Comparison of ENCODE assay signal across 8 cellular contexts in genomic region chr14:37595809-37596595, GRCh38. TPM values are rescaled to one million over a fixed set of nuclear protein-coding genes. Genes with fewer than 3 reads are reported as not detected.
A peak's percentile ranks its signal among the peaks of the same experiment; 100 is the strongest.
DNase-seq lines count a peak whose midpoint lies in the region; ATAC-seq, FAIRE-seq and TF ChIP-seq lines count a peak whose summit lies in the region.

No MANE protein-coding gene starts in this region.

- H3K4me3 ChIP-seq in MM.1S (ENCODE audit: low read length), result peak overlapping the region; percentile 57
- H3K4me3 ChIP-seq in HepG2 (replicated peaks in 1 of 3; ENCODE audit: insufficient read depth in 1 of 3, low read depth in 2 of 3, low read length in 3 of 3), result peak overlapping the region; percentile 87 to 96 (median 95)

- TF ChIP-seq CTCF in GM20000 (IDR thresholded peaks at IDR 0.05; ENCODE audit: extremely low read depth, missing control alignments) (no peak), MM.1S (IDR thresholded peaks at IDR 0.05; ENCODE audit: low read length) (no peak), HepG2 (CRISPR knock-in tag; IDR thresholded peaks at IDR 0.05) (peak; percentile 36; the same call in 1 of the 2 replicates)

- peaks cover 4% of the 10 kb centered on the region for H3K36me3 Mint-ChIP-seq in activated naive CD8-positive, alpha-beta T cell treated with anti-CD3 and anti-CD28 coated beads, Interleukin-2, amount 10 ng/mL, durations not matched to agents 7 days and 5 days

- peak in 1 of 2 experiments; percentile 68; a peak in 2 of 4 replicates for TF ChIP-seq POLR2A in HepG2 (IDR thresholded peaks at IDR 0.05; ENCODE audit: insufficient read depth in 1 of 2, low read depth in 2 of 2, low read length in 2 of 2)

- H3F3A ChIP-seq in MM.1S (ENCODE audit: insufficient read depth, low read length), result peaks cover 7% of the 10 kb centered on the region

- H3K27ac ChIP-seq in MM.1S (ENCODE audit: low read length), result peak overlapping the region; percentile 82; the same call in 1 of the 2 replicates
- H3K27ac ChIP-seq in HepG2 (ENCODE audit: extremely low read length, insufficient read depth, low read length), result peak overlapping the region; percentile 96

- peak overlapping the region; percentile 72 for H3K9ac ChIP-seq in MM.1S (ENCODE audit: low read length)
- H3K9ac ChIP-seq in HepG2 (ENCODE audit: insufficient read depth, low read depth, low read length), result peak overlapping the region; percentile 94

- POLR2A ChIA-PET in activated naive CD8-positive, alpha-beta T cell treated with anti-CD3 and anti-CD28 coated beads, Interleukin-2, amount 10 ng/mL, durations not matched to agents 7 days and 5 days (lab: Charles Lee), result no interaction called here
- POLR2A ChIA-PET in HepG2 (lab: Yijun Ruan, JAX), result interaction anchor here (0.5 to 3.3 kb wide), 35 partner anchors 9 to 1506 kb away, joined by 3 to 48 read pairs (median 8); no protein-coding TSS in a partner anchor

- H3K9me2 ChIP-seq in MM.1S (replicated peaks; ENCODE audit: insufficient read depth, low read length), result no peaks in the 10 kb centered on the region

- no peaks in the 10 kb centered on the region for H3K36me3 ChIP-seq in MM.1S (replicated peaks; ENCODE audit: insufficient read depth, low read length)
- peaks cover 13 to 14% of the 10 kb centered on the region in 2 experiments; a peak in 4 of 5 replicates for H3K36me3 ChIP-seq in HepG2 (replicated peaks in 1 of 2; ENCODE audit: control insufficient read depth in 1 of 2, insufficient read depth in 2 of 2, low read length in 2 of 2)

- TF ChIP-seq EP300 in HepG2 (IDR thresholded peaks at IDR 0.05; ENCODE audit: low read depth in 2 of 2, low read length in 2 of 2) (peak in 1 of 2 experiments; percentile 6; a peak in 1 of 4 replicates), HepG2 (CRISPR knock-in tag; IDR thresholded peaks at IDR 0.05; ENCODE audit: borderline replicate concordance) (no peak; the same call in 1 of the 2 replicates)

- in situ Hi-C loops in HepG2 (cut with HindIII; ENCODE audit: extremely low pct_ligation_motif_present, low pct_unique_long_range_greater_than_20kb), result no loop called here

- peak; percentile 48 for TF ChIP-seq RAD21 in HepG2 (CRISPR knock-in tag; IDR thresholded peaks at IDR 0.05)

- peaks cover 74% of the 10 kb centered on the region for H3K27me3 Mint-ChIP-seq in activated naive CD8-positive, alpha-beta T cell treated with anti-CD3 and anti-CD28 coated beads, Interleukin-2, amount 10 ng/mL, durations not matched to agents 7 days and 5 days

- H4K20me1 ChIP-seq in MM.1S (ENCODE audit: insufficient read depth, low read length), result no peaks in the 10 kb centered on the region
- H4K20me1 ChIP-seq in HepG2 (ENCODE audit: insufficient read depth, low read length), result no peaks in the 10 kb centered on the region

- intact Hi-C loops in HepG2 (cut with micrococcal nuclease; ENCODE audit: unreplicated experiment), result loop anchor here (1.0 to 2.0 kb wide), 6 partner anchors 49 to 269 kb away; no protein-coding TSS in a partner anchor

- FAIRE-seq in HepG2 (lab: Jason Lieb, UNC), result peak; percentile 82

- H3K4me1 ChIP-seq in MM.1S (ENCODE audit: low read length), result no peaks in the 10 kb centered on the region
- peaks cover 38% of the 10 kb centered on the region for H3K4me1 ChIP-seq in HepG2 (ENCODE audit: insufficient read depth, low read length)

- DNase-seq in 8988T (peak; percentile 90), GM20000 (ENCODE audit: low spot score) (peak; percentile 61), MM.1S (peak; percentile 79), RPMI8226 (peak; percentile 71), HepG2 (ENCODE audit: low spot score) (peak; percentile 99), GM03348 (ENCODE audit: low spot score) (no peak)
- DNase-seq in activated naive CD8-positive, alpha-beta T cell treated with anti-CD3 and anti-CD28 coated beads, Interleukin-2, amount 10 ng/mL, durations not matched to agents 7 days and 5 days, result peak; percentile 37
- peak; percentile 5 for DNase-seq in stimulated activated CD8-positive, alpha-beta memory T cell treated with anti-CD3 and anti-CD28 coated beads, Interleukin-15, amount 100 ng/mL, for 1 hour (ENCODE audit: low read depth)

- peak overlapping the region; percentile 30 for H3K27ac Mint-ChIP-seq in activated naive CD8-positive, alpha-beta T cell treated with anti-CD3 and anti-CD28 coated beads, Interleukin-2, amount 10 ng/mL, durations not matched to agents 7 days and 5 days

- 1% methylated on average over 44 of the region's 44 CpGs for WGBS in HepG2 (ENCODE audit: low lambda C conversion rate)

- peaks cover 2% of the 10 kb centered on the region for H3K9me3 Mint-ChIP-seq in activated naive CD8-positive, alpha-beta T cell treated with anti-CD3 and anti-CD28 coated beads, Interleukin-2, amount 10 ng/mL, durations not matched to agents 7 days and 5 days

- CTCF ChIA-PET in HepG2 (lab: Yijun Ruan, JAX; ENCODE audit: low intra/inter-chr PET ratio, low total read pairs), result interaction anchor here (1.5 to 3.3 kb wide), 2 partner anchors 279 to 350 kb away, joined by 3 to 51 read pairs; no protein-coding TSS in a partner anchor

- peak; percentile 62 for ATAC-seq in activated naive CD8-positive, alpha-beta T cell treated with anti-CD3 and anti-CD28 coated beads, Interleukin-2, amount 10 ng/mL, durations not matched to agents 7 days and 5 days (ENCODE audit: low read depth)
- peak; percentile 80 for ATAC-seq in HepG2

- peaks cover 6% of the 10 kb centered on the region for H3K4me1 Mint-ChIP-seq in activated naive CD8-positive, alpha-beta T cell treated with anti-CD3 and anti-CD28 coated beads, Interleukin-2, amount 10 ng/mL, durations not matched to agents 7 days and 5 days

- peak overlapping the region; percentile 62 for H3K4me2 ChIP-seq in MM.1S (ENCODE audit: low read depth, low read length)
- H3K4me2 ChIP-seq in HepG2 (ENCODE audit: low read depth, low read length), result peak overlapping the region; percentile 92

- no peaks in the 10 kb centered on the region for H3K27me3 ChIP-seq in MM.1S (replicated peaks; ENCODE audit: insufficient read depth, low read length)
- no peaks in the 10 kb centered on the region; a peak in 1 of 5 replicates for H3K27me3 ChIP-seq in HepG2 (ENCODE audit: control insufficient read depth in 1 of 2, insufficient read depth in 2 of 2, low read length in 2 of 2)

- H3K9me3 ChIP-seq in MM.1S (replicated peaks; ENCODE audit: insufficient read depth, low read length) (no peaks in the 10 kb centered on the region), HepG2 (ENCODE audit: low read length) (no peaks in the 10 kb centered on the region)

- H3K4me3 Mint-ChIP-seq in activated naive CD8-positive, alpha-beta T cell treated with anti-CD3 and anti-CD28 coated beads, Interleukin-2, amount 10 ng/mL, durations not matched to agents 7 days and 5 days, result peak overlapping the region; percentile 56

- H3K79me2 ChIP-seq in MM.1S (ENCODE audit: low read length) (peaks cover 13% of the 10 kb centered on the region), HepG2 (ENCODE audit: insufficient read depth, low read length) (peaks cover 65% of the 10 kb centered on the region)

- H2AFZ ChIP-seq in MM.1S (ENCODE audit: low read length) (peak overlapping the region; percentile 67), HepG2 (ENCODE audit: low read length) (peak overlapping the region; percentile 66)

- TSS peak; percentile 74 for BruUV-seq in HepG2 (replicated peaks; lab: Mats Ljungman, UMichigan)

RNA-seq across cellular contexts. Expression of gene TTC6, which starts 0.6 kb away (rescaled TPM):
- total RNA-seq in activated naive CD8-positive, alpha-beta T cell treated with anti-CD3 and anti-CD28 coated beads, Interleukin-2, amount 10 ng/mL, durations not matched to agents 7 days and 5 days, result not detected
- 13.2 and 27.4 TPM in 2 replicates for total RNA-seq in HepG2 (2016; rRNA removed; fragmentation: Illumina TruSeq; extraction: Trizol)
- total RNA-seq in HepG2 (2016; cell fraction: cytosol; rRNA removed; fragmentation: Illumina TruSeq; extraction: Trizol; ENCODE audit: low read depth), result 21.5 and 24.0 TPM in 2 replicates
- 11.2 and 26.5 TPM in 2 replicates for total RNA-seq in HepG2 (2016; cell fraction: insoluble cytoplasmic fraction; rRNA removed; fragmentation: Illumina TruSeq; extraction: Trizol)
- total RNA-seq in HepG2 (2016; cell fraction: membrane; rRNA removed; fragmentation: Illumina TruSeq; extraction: Trizol), result 16.2 and 16.4 TPM in 2 replicates
- total RNA-seq in HepG2 (2016; cell fraction: nucleus; rRNA removed; fragmentation: Illumina TruSeq; extraction: Trizol), result 87.8 and 88.1 TPM in 2 replicates
- 8.6 and 9.3 TPM in 2 replicates for polyA plus RNA-seq in HepG2 (2011; rRNA removed)
- polyA plus RNA-seq in HepG2 (2011; cell fraction: cytosol; rRNA removed), result 2.6 and 3.9 TPM in 2 replicates
- polyA plus RNA-seq in HepG2 (2011; cell fraction: nucleus; rRNA removed), result 28.3 and 28.6 TPM in 2 replicates
- polyA plus RNA-seq in HepG2 (2012), result 7.9 and 8.5 TPM in 2 replicates
- 3.5 and 4.5 TPM in 2 replicates for polyA plus RNA-seq in HepG2 (2016; cell fraction: cytosol; fragmentation: Illumina TruSeq; extraction: Trizol; ENCODE audit: low read depth)
- polyA plus RNA-seq in HepG2 (2016; cell fraction: insoluble cytoplasmic fraction; fragmentation: Illumina TruSeq; extraction: Trizol; ENCODE audit: low read depth), result 5.4 and 8.4 TPM in 2 replicates
- 4.9 and 5.2 TPM in 2 replicates for polyA plus RNA-seq in HepG2 (2016; cell fraction: membrane; fragmentation: Illumina TruSeq; extraction: Trizol; ENCODE audit: low read depth)
- 52.2 and 52.8 TPM in 2 replicates for polyA plus RNA-seq in HepG2 (2016; cell fraction: nucleus; fragmentation: Illumina TruSeq; extraction: Trizol; ENCODE audit: insufficient read depth, low read depth)
- polyA minus RNA-seq in HepG2 (2011; rRNA and poly(A)+ RNA removed; ENCODE audit: low replicate concordance), result 0.61 and 8.5 TPM in 2 replicates
- 4.9 and 5.1 TPM in 2 replicates for polyA minus RNA-seq in HepG2 (2011; cell fraction: cytosol; rRNA and poly(A)+ RNA removed)
- 136 TPM in 2 replicates for polyA minus RNA-seq in HepG2 (2011; cell fraction: nucleus; rRNA and poly(A)+ RNA removed)

RNA-seq across cellular contexts. Expression of gene FOXA1, which starts 1.0 kb away (rescaled TPM):
- total RNA-seq in activated naive CD8-positive, alpha-beta T cell treated with anti-CD3 and anti-CD28 coated beads, Interleukin-2, amount 10 ng/mL, durations not matched to agents 7 days and 5 days, result not detected
- 58.1 and 58.6 TPM in 2 replicates for total RNA-seq in HepG2 (2016; rRNA removed; fragmentation: Illumina TruSeq; extraction: Trizol)
- total RNA-seq in HepG2 (2016; cell fraction: cytosol; rRNA removed; fragmentation: Illumina TruSeq; extraction: Trizol; ENCODE audit: low read depth), result 14.5 and 16.1 TPM in 2 replicates
- total RNA-seq in HepG2 (2016; cell fraction: insoluble cytoplasmic fraction; rRNA removed; fragmentation: Illumina TruSeq; extraction: Trizol), result 51.7 and 53.7 TPM in 2 replicates
- 58.2 and 61.8 TPM in 2 replicates for total RNA-seq in HepG2 (2016; cell fraction: membrane; rRNA removed; fragmentation: Illumina TruSeq; extraction: Trizol)
- 59.1 and 60.1 TPM in 2 replicates for total RNA-seq in HepG2 (2016; cell fraction: nucleus; rRNA removed; fragmentation: Illumina TruSeq; extraction: Trizol)
- 43.4 and 47.6 TPM in 2 replicates for polyA plus RNA-seq in HepG2 (2011; rRNA removed)
- polyA plus RNA-seq in HepG2 (2011; cell fraction: cytosol; rRNA removed), result 41.8 and 44.7 TPM in 2 replicates
- polyA plus RNA-seq in HepG2 (2011; cell fraction: nucleus; rRNA removed), result 54.5 and 66.1 TPM in 2 replicates
- 32.0 and 32.4 TPM in 2 replicates for polyA plus RNA-seq in HepG2 (2012)
- polyA plus RNA-seq in HepG2 (2016; cell fraction: cytosol; fragmentation: Illumina TruSeq; extraction: Trizol; ENCODE audit: low read depth), result 9.3 and 9.9 TPM in 2 replicates
- polyA plus RNA-seq in HepG2 (2016; cell fraction: insoluble cytoplasmic fraction; fragmentation: Illumina TruSeq; extraction: Trizol; ENCODE audit: low read depth), result 93.1 and 102 TPM in 2 replicates
- polyA plus RNA-seq in HepG2 (2016; cell fraction: membrane; fragmentation: Illumina TruSeq; extraction: Trizol; ENCODE audit: low read depth), result 37.3 and 39.0 TPM in 2 replicates
- 98.8 and 112 TPM in 2 replicates for polyA plus RNA-seq in HepG2 (2016; cell fraction: nucleus; fragmentation: Illumina TruSeq; extraction: Trizol; ENCODE audit: insufficient read depth, low read depth)
- 4.0 and 60.9 TPM in 2 replicates for polyA minus RNA-seq in HepG2 (2011; rRNA and poly(A)+ RNA removed; ENCODE audit: low replicate concordance)
- 54.0 and 57.6 TPM in 2 replicates for polyA minus RNA-seq in HepG2 (2011; cell fraction: cytosol; rRNA and poly(A)+ RNA removed)
- 76.0 and 85.0 TPM in 2 replicates for polyA minus RNA-seq in HepG2 (2011; cell fraction: nucleus; rRNA and poly(A)+ RNA removed)

Comparison
In these comparisons a context has a peak if more than half of its experiments do, and no peak if none do; other contexts are left out.
1. RNA of gene TTC6, which starts 0.6 kb away (total RNA-seq): 11.2 to 88.1 TPM in HepG2; not detected in activated naive CD8-positive, alpha-beta T cell treated with anti-CD3 and anti-CD28 coated beads, Interleukin-2, amount 10 ng/mL, durations not matched to agents 7 days and 5 days; every median in the first group is over 10 times any median in the second.
2. RNA of gene FOXA1, which starts 1.0 kb away (total RNA-seq): 14.5 to 61.8 TPM in HepG2; not detected in activated naive CD8-positive, alpha-beta T cell treated with anti-CD3 and anti-CD28 coated beads, Interleukin-2, amount 10 ng/mL, durations not matched to agents 7 days and 5 days; every median in the first group is over 10 times any median in the second.